ENCODE assay signal across 21 cellular contexts in genomic region chr4:26400140-26400539, GRCh38.
"Had no signal": no experiment of that assay in that cellular context is flagged by ENCODE, and none has a peak within 500 bp of the region (broad histone marks: within the 10 kb centered on the region; RNA-seq: fewer than 3 reads in every experiment).

No MANE protein-coding gene starts in this region.

- ATAC-seq: activated CD8-positive, alpha-beta memory T cell treated with anti-CD3 and anti-CD28 coated beads, Interleukin-2, amount 10 ng/mL, durations not matched to agents 7 days and 5 days; activated naive CD4-positive, alpha-beta T cell treated with anti-CD3 and anti-CD28 coated beads, Interleukin-2, amount 50 U/mL, for 72 hours; body of pancreas; foreskin keratinocyte; heart left ventricle; mucosa of descending colon; naive thymus-derived CD8-positive, alpha-beta T cell; right cardiac atrium; stimulated activated memory B cell treated with anti-CD40 and anti-IgM and Interleukin-4, amounts not matched to agents 10 μg/mL and 1 μg/mL and 100 μg/mL, for 72 hours had no signal

- H3K27me3 Mint-ChIP-seq: activated CD8-positive, alpha-beta memory T cell treated with anti-CD3 and anti-CD28 coated beads, Interleukin-2, amount 10 ng/mL, durations not matched to agents 7 days and 5 days; activated T-cell treated with anti-CD3 and anti-CD28 coated beads, Interleukin-2, amount 50 U/mL, for 24 hours; central memory CD8-positive, alpha-beta T cell; naive thymus-derived CD8-positive, alpha-beta T cell; progenitor cell of endocrine pancreas; stimulated activated memory B cell treated with anti-CD40 and anti-IgM and Interleukin-4, amounts not matched to agents 10 μg/mL and 1 μg/mL and 100 μg/mL, for 72 hours had no signal

- H3K4me3 Mint-ChIP-seq: activated CD8-positive, alpha-beta memory T cell treated with anti-CD3 and anti-CD28 coated beads, Interleukin-2, amount 10 ng/mL, durations not matched to agents 7 days and 5 days; activated T-cell treated with anti-CD3 and anti-CD28 coated beads, Interleukin-2, amount 50 U/mL, for 24 hours; central memory CD8-positive, alpha-beta T cell; naive thymus-derived CD8-positive, alpha-beta T cell; stimulated activated memory B cell treated with anti-CD40 and anti-IgM and Interleukin-4, amounts not matched to agents 10 μg/mL and 1 μg/mL and 100 μg/mL, for 72 hours had no signal

- DNase-seq: activated CD4-positive, alpha-beta T cell treated with anti-CD3 and anti-CD28 coated beads for 1 hour; activated CD4-positive, alpha-beta T cell treated with anti-CD3 and anti-CD28 coated beads, Interleukin-2, amount 50 U/mL, for 48 hours; activated CD8-positive, alpha-beta memory T cell treated with anti-CD3 and anti-CD28 coated beads, Interleukin-2, amount 10 ng/mL, durations not matched to agents 7 days and 5 days; activated effector memory CD4-positive, alpha-beta T cell treated with anti-CD3 and anti-CD28 coated beads, Interleukin-2, amount 50 U/mL, for 16 hours; activated T-cell treated with anti-CD3 and anti-CD28 coated beads, Interleukin-2, amount 50 U/mL, for 24 hours; amniotic stem cell; body of pancreas; dermis blood vessel endothelial cell; foreskin keratinocyte; heart left ventricle; mammary epithelial cell; mucosa of descending colon; naive thymus-derived CD8-positive, alpha-beta T cell; right cardiac atrium; tibial artery had no signal

- H3K27ac ChIP-seq: body of pancreas, esophagus muscularis mucosa, foreskin keratinocyte, heart left ventricle, tibial artery, vagina had no signal

- H3K27ac Mint-ChIP-seq: activated CD8-positive, alpha-beta memory T cell treated with anti-CD3 and anti-CD28 coated beads, Interleukin-2, amount 10 ng/mL, durations not matched to agents 7 days and 5 days; naive thymus-derived CD8-positive, alpha-beta T cell; progenitor cell of endocrine pancreas; stimulated activated memory B cell treated with anti-CD40 and anti-IgM and Interleukin-4, amounts not matched to agents 10 μg/mL and 1 μg/mL and 100 μg/mL, for 72 hours had no signal

- H3K9me3 Mint-ChIP-seq: activated T-cell treated with anti-CD3 and anti-CD28 coated beads, Interleukin-2, amount 50 U/mL, for 24 hours; central memory CD8-positive, alpha-beta T cell had no signal
